ENCODE assay signal across 27 cellular contexts in genomic region chr14:103998027-103998426, GRCh38. TPM values are rescaled to one million over a fixed set of nuclear protein-coding genes. Genes with fewer than 3 reads are reported as not detected.
"Had no signal": no experiment of that assay in that cellular context is flagged by ENCODE, and none has a peak within 500 bp of the region (broad histone marks: within the 10 kb centered on the region; RNA-seq: fewer than 3 reads in every experiment).

No MANE protein-coding gene starts in this region.

- H3K9me3 ChIP-seq: esophagus squamous epithelium, gastrocnemius medialis, heart right ventricle, left lung, lower lobe of right lung had no signal

- ATAC-seq: effector memory CD8-positive, alpha-beta T cell; gastrocnemius medialis; heart right ventricle; left cardiac atrium; left lung; left ventricle myocardium superior; lower lobe of right lung had no signal

- H3K36me3 ChIP-seq: esophagus squamous epithelium, gastrocnemius medialis, heart right ventricle, left lung, lower lobe of right lung had no signal

- H3K4me3 ChIP-seq: esophagus squamous epithelium, gastrocnemius medialis, heart right ventricle, left lung, lower lobe of right lung had no signal

- H3K4me1 ChIP-seq: esophagus squamous epithelium, gastrocnemius medialis, heart right ventricle, left lung, lower lobe of right lung had no signal

- H3K27ac ChIP-seq: epithelial cell of prostate, esophagus squamous epithelium, gastrocnemius medialis, heart right ventricle, left lung, lower lobe of right lung had no signal

- DNase-seq: cortex of kidney; effector CD8-positive, alpha-beta T cell; effector memory CD8-positive, alpha-beta T cell; endodermal cell; erythroblast; esophagus squamous epithelium; foreskin fibroblast; foreskin melanocyte; gastrocnemius medialis; glutamatergic neuron; heart right ventricle; hippocampal formation; left cardiac atrium; left lung; left ventricle myocardium superior; lower lobe of right lung; mesendoderm; midbrain had no signal

RNA-seq across cellular contexts. Expression of gene RD3L, which starts 55.7 kb away (rescaled TPM):
- total RNA-seq: cerebellum, dermis microvascular lymphatic vessel endothelial cell, endodermal cell, esophagus mucosa, esophagus squamous epithelium, gastrocnemius medialis, glomerular endothelial cell, kidney epithelial cell, left lung, lower leg skin, lower lobe of right lung, lung microvascular endothelial cell, mucosa of gallbladder had no signal
